Comparison of ENCODE assay signal across 8 cellular contexts in genomic region chr4:72468904-72469502, GRCh38.
A peak's percentile ranks its signal among the peaks of the same experiment; 100 is the strongest.
DNase-seq lines count a peak whose midpoint lies in the region; ATAC-seq and TF ChIP-seq lines count a peak whose summit lies in the region.

No MANE protein-coding gene starts in this region.

- no peaks in the 10 kb centered on the region for H3K9me3 ChIP-seq in Loucy (ENCODE audit: insufficient read depth, low read depth, low read length)

- in situ Hi-C loops in G401 (cut with HindIII; ENCODE audit: low sequenced_read_pairs), result no loop called here

- ATAC-seq in GM19397 (IDR thresholded peaks at IDR 0.05; ENCODE audit: unreplicated experiment) (no peak), HG02763 (IDR thresholded peaks at IDR 0.05; ENCODE audit: unreplicated experiment) (no peak)

- H3K9me3 Mint-ChIP-seq in MCF 10A (ENCODE audit: unreplicated experiment) (no peaks in the 10 kb centered on the region), nephron progenitor cell (peaks cover 4% of the 10 kb centered on the region)

- H3K36me3 ChIP-seq in Loucy (ENCODE audit: insufficient read depth, low read length), result no peaks in the 10 kb centered on the region

- no peak overlapping the region for H3K4me3 ChIP-seq in Loucy (ENCODE audit: low read length, poor library complexity, severe bottlenecking)

- H3F3A ChIP-seq in Loucy (ENCODE audit: low read depth), result no peaks in the 10 kb centered on the region

- H3K4me3 Mint-ChIP-seq in MCF 10A (ENCODE audit: unreplicated experiment) (no peak overlapping the region), nephron progenitor cell (no peak overlapping the region)

- POLR2A ChIA-PET in MCF 10A (lab: Yijun Ruan, JAX), result interaction anchor here (0.7 kb wide), 1 partner anchor 688 kb away, joined by 3 read pairs; no protein-coding TSS in a partner anchor

- BruUV-seq in MCF 10A (replicated peaks; lab: Mats Ljungman, UMichigan), result no TSS peak

- intact Hi-C loops in MCF 10A (cut with micrococcal nuclease), result loop anchor here (1.0 kb wide), 2 partner anchors 143 to 173 kb away; no protein-coding TSS in a partner anchor

- CTCF ChIA-PET in MCF 10A (lab: Yijun Ruan, JAX), result interaction anchor here (0.6 to 8.3 kb wide), 17 partner anchors 8 to 477 kb away, joined by 3 to 164 read pairs (median 4); no protein-coding TSS in a partner anchor

- H3K9me2 ChIP-seq in Loucy (replicated peaks; ENCODE audit: low read depth, low read length), result no peaks in the 10 kb centered on the region

- peak; percentile 21 for DNase-seq in G401 (ENCODE audit: low spot score)
- peak; percentile 54 for DNase-seq in MCF 10A (ENCODE audit: unreplicated experiment)
- DNase-seq in nephron progenitor cell, result no peak
- no peak for DNase-seq in NCI-H187 (lab: John Stamatoyannopoulos, UW)
- DNase-seq in activated T-cell treated with anti-CD3 and anti-CD28 coated beads, Interleukin-2, amount 50 U/mL, for 48 hours, result no peak

- peaks cover 7% of the 10 kb centered on the region for H3K4me1 Mint-ChIP-seq in MCF 10A (ENCODE audit: insufficient read depth, unreplicated experiment)
- H3K4me1 Mint-ChIP-seq in nephron progenitor cell, result no peaks in the 10 kb centered on the region

- H3K4me1 ChIP-seq in Loucy (ENCODE audit: insufficient read depth, low read length, poor library complexity, severe bottlenecking), result no peaks in the 10 kb centered on the region

- H3K4me2 ChIP-seq in Loucy (ENCODE audit: low read depth, low read length, poor library complexity, severe bottlenecking), result no peak overlapping the region

- H4K20me1 ChIP-seq in Loucy (ENCODE audit: insufficient read depth, low read length, poor library complexity, severe bottlenecking), result no peaks in the 10 kb centered on the region

- H3K79me2 ChIP-seq in Loucy (ENCODE audit: insufficient read depth, low read length), result no peaks in the 10 kb centered on the region

- no peaks in the 10 kb centered on the region for H3K27me3 Mint-ChIP-seq in MCF 10A (ENCODE audit: insufficient read depth, unreplicated experiment)
- H3K27me3 Mint-ChIP-seq in nephron progenitor cell (ENCODE audit: low read depth, poor library complexity), result no peaks in the 10 kb centered on the region

- TF ChIP-seq CTCF in Loucy (conservative IDR thresholded peaks at IDR 0.05; ENCODE audit: low read length) (peak; percentile 76), MCF 10A (IDR thresholded peaks at IDR 0.05; ENCODE audit: unreplicated experiment) (peak; percentile 55), nephron progenitor cell (IDR thresholded peaks at IDR 0.05) (peak; percentile 45)

- no peak overlapping the region for H2AFZ ChIP-seq in Loucy (ENCODE audit: low read length)

- H3K27ac Mint-ChIP-seq in MCF 10A (ENCODE audit: low read depth, unreplicated experiment), result no peak overlapping the region
- no peak overlapping the region for H3K27ac Mint-ChIP-seq in nephron progenitor cell

- H3K9ac ChIP-seq in Loucy (ENCODE audit: low read depth, low read length, poor library complexity, severe bottlenecking), result no peak overlapping the region

- H3K36me3 Mint-ChIP-seq in MCF 10A (ENCODE audit: insufficient read depth, unreplicated experiment) (no peaks in the 10 kb centered on the region), nephron progenitor cell (ENCODE audit: low read depth) (peaks cover 5% of the 10 kb centered on the region)

- no peaks in the 10 kb centered on the region for H3K27me3 ChIP-seq in Loucy (ENCODE audit: insufficient read depth, low read length, poor library complexity, severe bottlenecking)

Comparison
In these comparisons a context has a peak if more than half of its experiments do, and no peak if none do; other contexts are left out.
1. DNase-seq: peak in G401 (single experiment) and MCF 10A (single experiment); none in nephron progenitor cell (single experiment), NCI-H187 (0 of 2) and activated T-cell treated with anti-CD3 and anti-CD28 coated beads, Interleukin-2, amount 50 U/mL, for 48 hours (0 of 2).
2. Peak in every context shown above with its lines, with median percentiles within 50 percentile points of each other: CTCF ChIP-seq.